In genomic region chr2:23592898-23593297, GRCh38 we compare ENCODE assay signal across 22 cellular contexts.
A peak's percentile ranks its signal among the peaks of the same experiment; 100 is the strongest.
DNase-seq lines count a peak whose midpoint lies in the region; ATAC-seq and TF ChIP-seq lines count a peak whose summit lies in the region.
"Had no signal": no experiment of that assay in that cellular context is flagged by ENCODE, and none has a peak within 500 bp of the region (broad histone marks: within the 10 kb centered on the region; RNA-seq: fewer than 3 reads in every experiment).

No MANE protein-coding gene starts in this region.

- no CpG with 5 or more reads among the region's 5 CpGs for WGBS in IMR-90 (ENCODE audit: extremely low coverage in 2 of 2, insufficient read length in 1 of 2), 2 experiments
- WGBS in sigmoid colon, 2 donors: 88 to 91% methylated on average over 5 of the region's 5 CpGs

- no peak overlapping the region for H3K18ac ChIP-seq in IMR-90 (ENCODE audit: low read depth, low read length)

- TF ChIP-seq EP300 in sigmoid colon (IDR thresholded peaks at IDR 0.05): no peak

- H3K14ac ChIP-seq in IMR-90 (replicated peaks; ENCODE audit: low read depth, low read length): no peak overlapping the region; the same call in 1 of the 2 replicates

- peak overlapping the region; percentile 25 for H2AK9ac ChIP-seq in IMR-90 (replicated peaks; ENCODE audit: low read depth, low read length, poor library complexity)

- no peak for TF ChIP-seq RAD21 in IMR-90 (IDR thresholded peaks at IDR 0.05; ENCODE audit: low read length)

- no peak overlapping the region for H2AK5ac ChIP-seq in IMR-90 (ENCODE audit: low read depth, low read length)

- H3K27me3 Mint-ChIP-seq in chondrocyte (ENCODE audit: low read depth): no peaks in the 10 kb centered on the region
- peaks cover 9% of the 10 kb centered on the region for H3K27me3 Mint-ChIP-seq in Caco-2 (ENCODE audit: insufficient read depth, unreplicated experiment)
- peaks cover 19% of the 10 kb centered on the region for H3K27me3 Mint-ChIP-seq in activated CD8-positive, alpha-beta memory T cell treated with anti-CD3 and anti-CD28 coated beads, Interleukin-2, amount 10 ng/mL, durations not matched to agents 7 days and 5 days
- H3K27me3 Mint-ChIP-seq: B cell had no signal

- no peak overlapping the region for H3K4me3 ChIP-seq in IMR-90 (ENCODE audit: insufficient read depth, low read depth, low read length)
- no peak overlapping the region for H3K4me3 ChIP-seq in muscle layer of colon (ENCODE audit: low read depth in 1 of 2, low read length in 2 of 2)
- H3K4me3 ChIP-seq in sigmoid colon: no peak overlapping the region
- H3K4me3 ChIP-seq in Caco-2 (ENCODE audit: low read depth, low read length): no peak overlapping the region
- H3K4me3 ChIP-seq: A549, K562, SJCRH30 had no signal

- ATAC-seq in IMR-90 (ENCODE audit: low read depth) (no peak), HG02798 (IDR thresholded peaks at IDR 0.05; ENCODE audit: poor library complexity, unreplicated experiment) (no peak)
- no peak for ATAC-seq in activated CD8-positive, alpha-beta memory T cell treated with anti-CD3 and anti-CD28 coated beads, Interleukin-2, amount 10 ng/mL, durations not matched to agents 7 days and 5 days
- ATAC-seq: A549, K562 had no signal

- H3K4me2 ChIP-seq in IMR-90 (ENCODE audit: low read depth, low read length): no peak overlapping the region
- H3K4me2 ChIP-seq: A549 had no signal

- H3K27ac ChIP-seq in IMR-90 (ENCODE audit: insufficient read depth, low read length): no peak overlapping the region
- H3K27ac ChIP-seq in muscle layer of colon (ENCODE audit: low read depth, low read length): peak overlapping the region; percentile 89
- peak overlapping the region; percentile 76 to 90 (median 88) for H3K27ac ChIP-seq in sigmoid colon
- H3K27ac ChIP-seq: A549 had no signal

- no peak overlapping the region for H3K9ac ChIP-seq in IMR-90 (ENCODE audit: low read depth, low read length)
- H3K9ac ChIP-seq in muscle layer of colon (ENCODE audit: low read length): no peak overlapping the region

- no peak overlapping the region for H2BK120ac ChIP-seq in IMR-90 (ENCODE audit: low read depth, low read length)

- H3K36me3 Mint-ChIP-seq in chondrocyte (ENCODE audit: low read depth): no peaks in the 10 kb centered on the region
- peaks cover 6% of the 10 kb centered on the region for H3K36me3 Mint-ChIP-seq in Caco-2 (ENCODE audit: insufficient read depth, unreplicated experiment)
- no peaks in the 10 kb centered on the region for H3K36me3 Mint-ChIP-seq in activated CD8-positive, alpha-beta memory T cell treated with anti-CD3 and anti-CD28 coated beads, Interleukin-2, amount 10 ng/mL, durations not matched to agents 7 days and 5 days
- H3K36me3 Mint-ChIP-seq: CD14-positive monocyte had no signal

- H4K91ac ChIP-seq in IMR-90 (ENCODE audit: insufficient read depth, low read depth, low read length): no peak overlapping the region

- TF ChIP-seq CTCF in IMR-90 (conservative IDR thresholded peaks at IDR 0.05; ENCODE audit: low read depth, low read length) (no peak), chondrocyte (IDR thresholded peaks at IDR 0.05) (no peak), sigmoid colon (IDR thresholded peaks at IDR 0.05) (no peak), Caco-2 (IDR thresholded peaks at IDR 0.05; ENCODE audit: insufficient read depth in 1 of 2, low read depth in 1 of 2, low read length in 1 of 2, severe bottlenecking in 1 of 2, unreplicated experiment in 1 of 2) (no peak)

- no peak overlapping the region for H2AFZ ChIP-seq in IMR-90 (replicated peaks; ENCODE audit: low read length, poor library complexity)

- H4K8ac ChIP-seq in IMR-90 (ENCODE audit: low read depth in 2 of 2, low read length in 2 of 2): no peak overlapping the region

- no peaks in the 10 kb centered on the region for H3K9me3 ChIP-seq in IMR-90 (ENCODE audit: control insufficient read depth, insufficient read depth, low read length)
- H3K9me3 ChIP-seq in muscle layer of colon (ENCODE audit: low read length): no peaks in the 10 kb centered on the region
- no peaks in the 10 kb centered on the region for H3K9me3 ChIP-seq in sigmoid colon
- H3K9me3 ChIP-seq in Caco-2: no peaks in the 10 kb centered on the region
- H3K9me3 ChIP-seq: A549, SJCRH30 had no signal

- dilution Hi-C loops in IMR-90 (cut with HindIII; ENCODE audit: low sequenced_read_pairs, unreplicated experiment): no loop called here

- CTCF ChIA-PET in IMR-90 (lab: Yijun Ruan, JAX) (interaction anchor here (0.8 kb wide), 1 partner anchor 32 kb away, joined by 4 read pairs; no protein-coding TSS in a partner anchor), Caco-2 (lab: Charles Lee) (interaction anchor here (0.6 kb wide), 1 partner anchor 946 kb away, joined by 3 read pairs; no protein-coding TSS in a partner anchor)
- CTCF ChIA-PET in activated CD8-positive, alpha-beta memory T cell treated with anti-CD3 and anti-CD28 coated beads, Interleukin-2, amount 10 ng/mL, durations not matched to agents 7 days and 5 days (lab: Charles Lee): no interaction called here

- peaks cover 0 to 15% of the 10 kb centered on the region in 2 experiments; a peak in 1 of 4 replicates for H3K79me1 ChIP-seq in IMR-90 (ENCODE audit: low read depth in 1 of 2, low read length in 2 of 2)

- intact Hi-C loops in IMR-90 (cut with micrococcal nuclease) (no loop called here), sigmoid colon (cut with DNase I) (no loop called here), Caco-2 (cut with micrococcal nuclease; ENCODE audit: unreplicated experiment) (no loop called here)

- no peak overlapping the region for H4K5ac ChIP-seq in IMR-90 (ENCODE audit: low read depth, low read length)

- H3K56ac ChIP-seq in IMR-90 (ENCODE audit: extremely low read depth, insufficient read depth, low read length): no peak overlapping the region

- DNase-seq in IMR-90: no peak
- DNase-seq in chondrocyte (ENCODE audit: low spot score): peak; percentile 39
- DNase-seq in sigmoid colon: no peak
- no peak for DNase-seq in Caco-2
- no peak for DNase-seq in hippocampal formation (lab: John Stamatoyannopoulos, UW)
- no peak for DNase-seq in activated CD8-positive, alpha-beta memory T cell treated with anti-CD3 and anti-CD28 coated beads, Interleukin-2, amount 10 ng/mL, durations not matched to agents 7 days and 5 days
- DNase-seq: EL; GF-D8; NCI-H1092; NCI-H1436; NCI-H187 treated with DMSO at 0.1 percent for 48 hours; NCI-H2107; NCI-H510A; NCI-H748 treated with DMSO at 0.1 percent for 48 hours; NK-92 treated with Interleukin-12 subunit alpha and Interleukin-12 subunit beta, amount 100 ng/mL, for 24 hours; SJCRH30 had no signal

- H3K27me3 ChIP-seq in IMR-90 (ENCODE audit: control insufficient read depth, insufficient read depth, low read length) (no peaks in the 10 kb centered on the region), muscle layer of colon (ENCODE audit: control insufficient read depth in 1 of 2, insufficient read depth in 2 of 2, low read length in 2 of 2) (no peaks in the 10 kb centered on the region), sigmoid colon (no peaks in the 10 kb centered on the region), Caco-2 (replicated peaks; ENCODE audit: control insufficient read depth, insufficient read depth, low read length) (no peaks in the 10 kb centered on the region; the same call in 1 of the 2 replicates)
- H3K27me3 ChIP-seq: SJCRH30 had no signal

- H3K4me1 Mint-ChIP-seq in chondrocyte (ENCODE audit: low read depth) (peaks cover 58% of the 10 kb centered on the region), Caco-2 (ENCODE audit: low read depth, unreplicated experiment) (no peaks in the 10 kb centered on the region)
- no peaks in the 10 kb centered on the region for H3K4me1 Mint-ChIP-seq in activated CD8-positive, alpha-beta memory T cell treated with anti-CD3 and anti-CD28 coated beads, Interleukin-2, amount 10 ng/mL, durations not matched to agents 7 days and 5 days
- H3K4me1 Mint-ChIP-seq: B cell, CD14-positive monocyte had no signal

- H3K9me3 Mint-ChIP-seq in chondrocyte (ENCODE audit: low read depth): no peaks in the 10 kb centered on the region
- no peaks in the 10 kb centered on the region for H3K9me3 Mint-ChIP-seq in Caco-2 (ENCODE audit: unreplicated experiment)
- H3K9me3 Mint-ChIP-seq in activated CD8-positive, alpha-beta memory T cell treated with anti-CD3 and anti-CD28 coated beads, Interleukin-2, amount 10 ng/mL, durations not matched to agents 7 days and 5 days (ENCODE audit: low read depth): no peaks in the 10 kb centered on the region

- peaks cover 18% of the 10 kb centered on the region for H3K9me1 ChIP-seq in IMR-90 (ENCODE audit: insufficient read depth, low read length)

- H4K20me1 ChIP-seq in IMR-90 (ENCODE audit: insufficient read depth, low read length): peaks cover 3% of the 10 kb centered on the region; the same call in 1 of the 2 replicates

- in situ Hi-C loops in IMR-90 (cut with MboI; ENCODE audit: low sequenced_read_pairs): no loop called here

- H3K4me1 ChIP-seq in IMR-90 (ENCODE audit: control insufficient read depth, insufficient read depth, low read length) (peaks cover 21% of the 10 kb centered on the region), muscle layer of colon (ENCODE audit: insufficient read depth, low read length) (peaks cover 75% of the 10 kb centered on the region), sigmoid colon (peaks cover 0 to 97% (median 80%) of the 10 kb centered on the region in 4 donors), Caco-2 (no peaks in the 10 kb centered on the region)
- H3K4me1 ChIP-seq: A549 had no signal

- no peak overlapping the region; the same call in 1 of the 2 replicates for H3K23ac ChIP-seq in IMR-90 (ENCODE audit: low read depth, low read length)

- H3K36me3 ChIP-seq in IMR-90 (ENCODE audit: control insufficient read depth, insufficient read depth, low read length) (no peaks in the 10 kb centered on the region), muscle layer of colon (ENCODE audit: insufficient read depth, low read length) (no peaks in the 10 kb centered on the region), sigmoid colon (no peaks in the 10 kb centered on the region), Caco-2 (ENCODE audit: control insufficient read depth, insufficient read depth, low read length) (no peaks in the 10 kb centered on the region)
- H3K36me3 ChIP-seq: SJCRH30 had no signal

- H3K27ac Mint-ChIP-seq in chondrocyte (ENCODE audit: unreplicated experiment): no peak overlapping the region
- no peak overlapping the region for H3K27ac Mint-ChIP-seq in Caco-2 (ENCODE audit: unreplicated experiment)
- no peak overlapping the region for H3K27ac Mint-ChIP-seq in activated CD8-positive, alpha-beta memory T cell treated with anti-CD3 and anti-CD28 coated beads, Interleukin-2, amount 10 ng/mL, durations not matched to agents 7 days and 5 days
- H3K27ac Mint-ChIP-seq: B cell had no signal

- BruUV-seq in IMR-90 (replicated peaks; lab: Mats Ljungman, UMichigan) (no TSS peak), Caco-2 (replicated peaks; lab: Mats Ljungman, UMichigan) (no TSS peak)

- no peak overlapping the region for H2BK20ac ChIP-seq in IMR-90 (ENCODE audit: low read depth, low read length)

- H3K4me3 Mint-ChIP-seq in chondrocyte (ENCODE audit: unreplicated experiment): no peak overlapping the region
- no peak overlapping the region for H3K4me3 Mint-ChIP-seq in Caco-2 (ENCODE audit: unreplicated experiment)
- no peak overlapping the region for H3K4me3 Mint-ChIP-seq in activated CD8-positive, alpha-beta memory T cell treated with anti-CD3 and anti-CD28 coated beads, Interleukin-2, amount 10 ng/mL, durations not matched to agents 7 days and 5 days
- H3K4me3 Mint-ChIP-seq: B cell, CD14-positive monocyte had no signal

- POLR2A ChIA-PET in IMR-90 (lab: Charles Lee; ENCODE audit: unreplicated experiment) (no interaction called here), Caco-2 (lab: Charles Lee) (no interaction called here)

- H2BK5ac ChIP-seq in IMR-90 (ENCODE audit: low read depth, low read length, poor library complexity, severe bottlenecking): no peak overlapping the region

- H3K4ac ChIP-seq in IMR-90 (ENCODE audit: low read depth, low read length): no peak overlapping the region

- no peak overlapping the region for H2BK15ac ChIP-seq in IMR-90 (ENCODE audit: low read depth, low read length)

- TF ChIP-seq POLR2A in IMR-90 (IDR thresholded peaks at IDR 0.05; ENCODE audit: low read depth, low read length) (no peak), sigmoid colon (IDR thresholded peaks at IDR 0.05) (no peak)
